In the genomic region with DNA sequence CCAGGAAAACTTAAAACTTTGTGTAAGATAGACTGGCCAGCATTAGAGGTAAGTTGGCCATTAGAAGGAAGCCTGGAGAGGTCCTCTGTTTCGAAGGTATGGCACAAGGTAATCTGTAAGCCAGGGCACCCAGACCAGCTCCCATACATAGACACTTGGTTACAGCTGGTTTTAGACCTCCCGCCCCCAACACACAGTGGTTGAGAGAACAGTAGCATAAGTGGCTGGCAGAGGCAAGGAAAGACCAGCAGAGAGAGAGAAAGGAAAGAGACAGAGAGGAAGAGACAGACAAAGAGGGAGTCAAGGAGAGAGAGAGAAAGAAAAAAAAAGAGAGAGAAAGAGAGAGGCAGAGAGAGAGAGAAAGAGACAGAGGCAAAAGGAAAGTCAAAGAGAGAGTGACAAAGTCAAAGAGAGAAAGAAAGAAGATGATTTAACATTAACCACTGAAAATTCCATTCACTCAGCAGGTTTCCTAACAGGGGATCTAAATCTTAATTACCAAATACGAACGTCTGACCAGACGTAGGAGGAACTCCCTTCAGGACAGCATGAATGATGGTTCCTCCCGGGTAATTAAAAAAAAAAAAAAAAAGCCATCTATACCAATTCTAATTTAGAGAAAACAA, we compare ENCODE assay signal across 8 cellular contexts. TPM values are rescaled to one million over a fixed set of nuclear protein-coding genes. Genes with fewer than 3 reads are reported as not detected.
DNase-seq lines count a peak whose midpoint lies in the region; ATAC-seq, FAIRE-seq and TF ChIP-seq lines count a peak whose summit lies in the region.
"Not testable (repeated sequence)": the region's sequence is repeated elsewhere in the genome, so short reads cannot be mapped to it uniquely, and the experiment has no call there.
"Had no signal": no experiment of that assay in that cellular context is flagged by ENCODE, and none has a peak within 500 bp of the region (broad histone marks: within the 10 kb centered on the region; RNA-seq: fewer than 3 reads in every experiment).

No MANE protein-coding gene starts in this region.

- not testable (repeated sequence) for H4K20me1 ChIP-seq in GM12878 (ENCODE audit: control insufficient read depth, insufficient read depth)

- FAIRE-seq in GM12878 (lab: Jason Lieb, UNC), result not testable (repeated sequence)

- not testable (repeated sequence) for TF ChIP-seq CTCF in GM12865 (IDR thresholded peaks at IDR 0.05; ENCODE audit: insufficient read depth, low read depth, low read length, missing control alignments); GM12878 (IDR thresholded peaks at IDR 0.05 in 2 of 3, conservative IDR thresholded peaks at IDR 0.05 in 1 of 3; ENCODE audit: control insufficient read depth in 2 of 3, extremely low read depth in 1 of 3, insufficient read depth in 1 of 3, low read depth in 3 of 3, low read length in 3 of 3)

- in situ Hi-C loops in GM12878 (cut with MboI), result not testable (repeated sequence)

- not testable (repeated sequence) for H3K36me3 Mint-ChIP-seq in T-helper 17 cell (ENCODE audit: low read depth); activated CD4-positive, alpha-beta memory T cell treated with anti-CD3 and anti-CD28 coated beads, Interleukin-2, amount 10 ng/mL, durations not matched to agents 7 days and 5 days (ENCODE audit: low read depth); activated T-helper 1 cell treated with anti-CD3 and anti-CD28 coated beads, Interleukin-12 subunit alpha, Interleukin-12 subunit beta, Interleukin-2, Interleukin-4 antibody, amounts not matched to agents 30 ng/mL and 10 ng/mL and 1 ng/mL, durations not matched to agents 14 hours and 24 hours and 36 hours (ENCODE audit: low read depth); stimulated activated memory B cell treated with anti-CD40 and anti-IgM and Interleukin-4, amounts not matched to agents 10 μg/mL and 1 μg/mL and 100 μg/mL, for 72 hours

- BruUV-seq in GM12878 (replicated peaks; lab: Mats Ljungman, UMichigan), result not testable (repeated sequence)

- H3K4me1 ChIP-seq in GM12878 (ENCODE audit: control insufficient read depth, insufficient read depth, low read length), result peaks cover 47% of the 10 kb centered on the region

- TF ChIP-seq RAD21 in GM12878 (IDR thresholded peaks at IDR 0.05; ENCODE audit: insufficient read depth, low read depth, low read length), result not testable (repeated sequence)

- ATAC-seq in T-helper 17 cell; GM12878; stimulated activated memory B cell treated with anti-CD40 and anti-IgM and Interleukin-4, amounts not matched to agents 10 μg/mL and 1 μg/mL and 100 μg/mL, for 72 hours: not testable (repeated sequence)

- not testable (repeated sequence) for H3K27me3 ChIP-seq in GM12878 (replicated peaks in 1 of 2; ENCODE audit: control insufficient read depth in 2 of 2, insufficient read depth in 2 of 2, low read length in 1 of 2)

- peaks cover 73% of the 10 kb centered on the region for H3K79me2 ChIP-seq in GM12878 (ENCODE audit: control insufficient read depth, insufficient read depth, low read length)

- not testable (repeated sequence) for H3K9me3 ChIP-seq in T-helper 17 cell (ENCODE audit: control insufficient read depth, low read length, poor library complexity, severe bottlenecking); GM12878 (replicated peaks; ENCODE audit: control insufficient read depth, insufficient read depth, low read length)

- not testable (repeated sequence) for H3K9me3 Mint-ChIP-seq in activated CD4-positive, alpha-beta memory T cell treated with anti-CD3 and anti-CD28 coated beads, Interleukin-2, amount 10 ng/mL, durations not matched to agents 7 days and 5 days; activated T-helper 1 cell treated with anti-CD3 and anti-CD28 coated beads, Interleukin-12 subunit alpha, Interleukin-12 subunit beta, Interleukin-2, Interleukin-4 antibody, amounts not matched to agents 30 ng/mL and 10 ng/mL and 1 ng/mL, durations not matched to agents 14 hours and 24 hours and 36 hours; stimulated activated memory B cell treated with anti-CD40 and anti-IgM and Interleukin-4, amounts not matched to agents 10 μg/mL and 1 μg/mL and 100 μg/mL, for 72 hours

- H3K4me1 Mint-ChIP-seq in T-helper 17 cell, result peaks cover 25% of the 10 kb centered on the region
- peaks cover 62% of the 10 kb centered on the region for H3K4me1 Mint-ChIP-seq in activated CD4-positive, alpha-beta memory T cell treated with anti-CD3 and anti-CD28 coated beads, Interleukin-2, amount 10 ng/mL, durations not matched to agents 7 days and 5 days
- peaks cover 24% of the 10 kb centered on the region for H3K4me1 Mint-ChIP-seq in activated T-helper 1 cell treated with anti-CD3 and anti-CD28 coated beads, Interleukin-12 subunit alpha, Interleukin-12 subunit beta, Interleukin-2, Interleukin-4 antibody, amounts not matched to agents 30 ng/mL and 10 ng/mL and 1 ng/mL, durations not matched to agents 14 hours and 24 hours and 36 hours (ENCODE audit: low read depth)
- peaks cover 52% of the 10 kb centered on the region for H3K4me1 Mint-ChIP-seq in stimulated activated memory B cell treated with anti-CD40 and anti-IgM and Interleukin-4, amounts not matched to agents 10 μg/mL and 1 μg/mL and 100 μg/mL, for 72 hours

- peak overlapping the region; percentile 76 for H3K4me3 ChIP-seq in GM12865 (ENCODE audit: low read depth, low read length)
- H3K4me3 ChIP-seq in GM12878, result peak overlapping the region; percentile 70

- peak overlapping the region; percentile 69 for H3K27ac Mint-ChIP-seq in T-helper 17 cell
- peak overlapping the region; percentile 59 for H3K27ac Mint-ChIP-seq in activated CD4-positive, alpha-beta memory T cell treated with anti-CD3 and anti-CD28 coated beads, Interleukin-2, amount 10 ng/mL, durations not matched to agents 7 days and 5 days
- H3K27ac Mint-ChIP-seq in activated T-helper 1 cell treated with anti-CD3 and anti-CD28 coated beads, Interleukin-12 subunit alpha, Interleukin-12 subunit beta, Interleukin-2, Interleukin-4 antibody, amounts not matched to agents 30 ng/mL and 10 ng/mL and 1 ng/mL, durations not matched to agents 14 hours and 24 hours and 36 hours, result peak overlapping the region; percentile 41
- peak overlapping the region; percentile 66 for H3K27ac Mint-ChIP-seq in stimulated activated memory B cell treated with anti-CD40 and anti-IgM and Interleukin-4, amounts not matched to agents 10 μg/mL and 1 μg/mL and 100 μg/mL, for 72 hours

- RAD21 ChIA-PET in GM12878 (lab: Charles Lee; ENCODE audit: unreplicated experiment), result interaction anchor here (0.6 to 1.0 kb wide), 2 partner anchors 11 to 54 kb away, joined by 3 to 4 read pairs; no protein-coding TSS in a partner anchor

- peak overlapping the region; percentile 95 for H3K4me2 ChIP-seq in GM12878 (ENCODE audit: control insufficient read depth, insufficient read depth)

- peak overlapping the region; percentile 19 for H3K4me3 Mint-ChIP-seq in T-helper 17 cell
- peak overlapping the region; percentile 50 for H3K4me3 Mint-ChIP-seq in activated CD4-positive, alpha-beta memory T cell treated with anti-CD3 and anti-CD28 coated beads, Interleukin-2, amount 10 ng/mL, durations not matched to agents 7 days and 5 days
- H3K4me3 Mint-ChIP-seq in activated T-helper 1 cell treated with anti-CD3 and anti-CD28 coated beads, Interleukin-12 subunit alpha, Interleukin-12 subunit beta, Interleukin-2, Interleukin-4 antibody, amounts not matched to agents 30 ng/mL and 10 ng/mL and 1 ng/mL, durations not matched to agents 14 hours and 24 hours and 36 hours, result not testable (repeated sequence)
- peak overlapping the region; percentile 14 for H3K4me3 Mint-ChIP-seq in stimulated activated memory B cell treated with anti-CD40 and anti-IgM and Interleukin-4, amounts not matched to agents 10 μg/mL and 1 μg/mL and 100 μg/mL, for 72 hours

- intact Hi-C loops in activated T-helper 1 cell treated with anti-CD3 and anti-CD28 coated beads, Interleukin-12 subunit alpha, Interleukin-12 subunit beta, Interleukin-2, Interleukin-4 antibody, amounts not matched to agents 30 ng/mL and 10 ng/mL and 1 ng/mL, durations not matched to agents 14 hours and 24 hours and 36 hours (cut with micrococcal nuclease); GM12878 (cut with micrococcal nuclease; ENCODE audit: unreplicated experiment): not testable (repeated sequence)

- H2AFZ ChIP-seq in GM12878 (ENCODE audit: control insufficient read depth, low read depth, low read length), result peak overlapping the region; percentile 7; the same call in 1 of the 2 replicates

- TF ChIP-seq POLR2A in GM12878 (IDR thresholded peaks at IDR 0.05; ENCODE audit: low read depth, low read length), result not testable (repeated sequence)

- SMC1A ChIA-PET in GM12878 (lab: Charles Lee; ENCODE audit: uncharacterized antibody, unreplicated experiment), result interaction anchor here (0.7 to 1.0 kb wide), 2 partner anchors 31 kb away, joined by 3 read pairs; no protein-coding TSS in a partner anchor

- POLR2A ChIA-PET in activated CD4-positive, alpha-beta memory T cell treated with anti-CD3 and anti-CD28 coated beads, Interleukin-2, amount 10 ng/mL, durations not matched to agents 7 days and 5 days (lab: Charles Lee), result not testable (repeated sequence)
- POLR2A ChIA-PET in GM12878 (lab: Charles Lee), result interaction anchor here (0.6 kb wide), 1 partner anchor 60 kb away, joined by 3 read pairs; no protein-coding TSS in a partner anchor

- H3K27ac ChIP-seq in GM12878 (ENCODE audit: control insufficient read depth, insufficient read depth), result peak overlapping the region; percentile 95

- not testable (repeated sequence) for TF ChIP-seq EP300 in GM12878 (IDR thresholded peaks at IDR 0.05; ENCODE audit: borderline replicate concordance in 1 of 2, control insufficient read depth in 1 of 2, low read depth in 2 of 2, low read length in 2 of 2)

- 35% methylated on average over 6 of the region's 6 CpGs for WGBS in GM12878 (ENCODE audit: insufficient coverage, insufficient replicate concordance, low lambda C conversion rate, missing lambda C conversion rate)

- peak; percentile 60 for DNase-seq in GM12865 (ENCODE audit: low read depth)
- peak; percentile 48 for DNase-seq in MV-4-11 (lab: John Stamatoyannopoulos, UW)
- not testable (repeated sequence) for DNase-seq in T-helper 17 cell; activated CD4-positive, alpha-beta memory T cell treated with anti-CD3 and anti-CD28 coated beads, Interleukin-2, amount 10 ng/mL, durations not matched to agents 7 days and 5 days; activated T-helper 1 cell treated with anti-CD3 and anti-CD28 coated beads, Interleukin-12 subunit alpha, Interleukin-12 subunit beta, Interleukin-2, Interleukin-4 antibody, amounts not matched to agents 30 ng/mL and 10 ng/mL and 1 ng/mL, durations not matched to agents 14 hours and 24 hours and 36 hours (ENCODE audit: low spot score); GM12878 (ENCODE audit: low read depth, low spot score)

- not testable (repeated sequence) for H3K36me3 ChIP-seq in GM12878 (ENCODE audit: control insufficient read depth in 2 of 2, insufficient read depth in 2 of 2, low read length in 1 of 2)

- CTCF ChIA-PET in activated CD4-positive, alpha-beta memory T cell treated with anti-CD3 and anti-CD28 coated beads, Interleukin-2, amount 10 ng/mL, durations not matched to agents 7 days and 5 days (lab: Charles Lee), result not testable (repeated sequence)
- CTCF ChIA-PET in GM12878 (lab: Yijun Ruan, JAX), result interaction anchor here (0.7 to 1.1 kb wide), 2 partner anchors 33 to 139 kb away, joined by 3 read pairs; a partner anchor contains a TSS

- H3K9ac ChIP-seq in GM12878 (ENCODE audit: control insufficient read depth, insufficient read depth, low read length), result peak overlapping the region; percentile 90

- peaks cover 20% of the 10 kb centered on the region for H3K27me3 Mint-ChIP-seq in T-helper 17 cell
- H3K27me3 Mint-ChIP-seq in activated CD4-positive, alpha-beta memory T cell treated with anti-CD3 and anti-CD28 coated beads, Interleukin-2, amount 10 ng/mL, durations not matched to agents 7 days and 5 days; stimulated activated memory B cell treated with anti-CD40 and anti-IgM and Interleukin-4, amounts not matched to agents 10 μg/mL and 1 μg/mL and 100 μg/mL, for 72 hours: not testable (repeated sequence)
- peaks cover 13% of the 10 kb centered on the region for H3K27me3 Mint-ChIP-seq in activated T-helper 1 cell treated with anti-CD3 and anti-CD28 coated beads, Interleukin-12 subunit alpha, Interleukin-12 subunit beta, Interleukin-2, Interleukin-4 antibody, amounts not matched to agents 30 ng/mL and 10 ng/mL and 1 ng/mL, durations not matched to agents 14 hours and 24 hours and 36 hours (ENCODE audit: insufficient read depth)

RNA-seq across cellular contexts. Expression of a gene that starts 7.4 kb away (rescaled TPM):
- total RNA-seq in T-helper 17 cell, result 1 to 10 TPM; 3.0 to 4.5 TPM
- total RNA-seq in activated CD4-positive, alpha-beta memory T cell treated with anti-CD3 and anti-CD28 coated beads, Interleukin-2, amount 10 ng/mL, durations not matched to agents 7 days and 5 days, result 10 to 100 TPM; 64.1 to 64.4 TPM
- 55.4 and 61.6 TPM in 2 replicates for total RNA-seq in activated T-helper 1 cell treated with anti-CD3 and anti-CD28 coated beads, Interleukin-12 subunit alpha, Interleukin-12 subunit beta, Interleukin-2, Interleukin-4 antibody, amounts not matched to agents 30 ng/mL and 10 ng/mL and 1 ng/mL, durations not matched to agents 14 hours and 24 hours and 36 hours
- total RNA-seq in GM12878 (2013; cell fraction: nucleolus; rRNA removed), result 147 and 150 TPM in 2 replicates
- 421 and 441 TPM in 2 replicates for total RNA-seq in GM12878 (2014; rRNA removed)
- 151 and 155 TPM in 2 replicates for total RNA-seq in GM12878 (2014; rRNA removed; fragmentation: Illumina TruSeq; extraction: Trizol)
- total RNA-seq in GM12878 (2021), result 269 and 285 TPM in 2 replicates
- 88.8 TPM for polyA plus RNA-seq in GM12878 (2011; ENCODE audit: low read depth)
- polyA plus RNA-seq in GM12878 (2011; rRNA removed), result 117 and 262 TPM in 2 replicates
- 434 and 636 TPM in 2 replicates for polyA plus RNA-seq in GM12878 (2011; cell fraction: cytosol; rRNA removed)
- 321 and 457 TPM in 2 replicates for polyA plus RNA-seq in GM12878 (2011; cell fraction: nucleus; rRNA removed)
- 227 and 312 TPM in 2 replicates for polyA plus RNA-seq in GM12878 (2012)
- 9.4 and 52.9 TPM in 2 replicates for polyA plus RNA-seq in GM12878 (2014; fragmentation: Illumina TruSeq; extraction: Trizol)
- polyA plus RNA-seq in GM12878 (2014; fragmentation: Nextera tagmentation; extraction: Ambion mirVana), result 10 to 100 TPM; 16.4 to 35.8 TPM
- 405 and 437 TPM in 2 replicates for polyA plus RNA-seq in GM12878 (2014; rRNA removed)
- polyA plus RNA-seq in GM12878 (2016; fragmentation: Nextera tagmentation; extraction: Ambion mirVana), result 100 to 1,000 TPM; 348 to 371 TPM
- polyA minus RNA-seq in GM12878 (2011; rRNA and poly(A)+ RNA removed), result 149 and 245 TPM in 2 replicates
- 94.1 and 120 TPM in 2 replicates for polyA minus RNA-seq in GM12878 (2011; cell fraction: cytosol; rRNA and poly(A)+ RNA removed)
- polyA minus RNA-seq in GM12878 (2011; cell fraction: nucleus; rRNA and poly(A)+ RNA removed), result 56.8 and 85.8 TPM in 2 replicates
- total RNA-seq: GM23248 had no signal

Comparison
In these comparisons a context has a peak if more than half of its experiments do, and no peak if none do; other contexts are left out.
1. RNA of a gene that starts 7.4 kb away (total RNA-seq): 147 to 441 TPM in GM12878, 64.1 to 64.4 TPM in activated CD4-positive, alpha-beta memory T cell treated with anti-CD3 and anti-CD28 coated beads, Interleukin-2, amount 10 ng/mL, durations not matched to agents 7 days and 5 days and 55.4 to 61.6 TPM in activated T-helper 1 cell treated with anti-CD3 and anti-CD28 coated beads, Interleukin-12 subunit alpha, Interleukin-12 subunit beta, Interleukin-2, Interleukin-4 antibody, amounts not matched to agents 30 ng/mL and 10 ng/mL and 1 ng/mL, durations not matched to agents 14 hours and 24 hours and 36 hours; 3.0 to 4.5 TPM in T-helper 17 cell; every median in the first group is over 10 times any median in the second.
2. Peak in every context shown above with its lines, with median percentiles within 50 percentile points of each other: H3K27ac Mint-ChIP-seq.